In the genomic region with DNA sequence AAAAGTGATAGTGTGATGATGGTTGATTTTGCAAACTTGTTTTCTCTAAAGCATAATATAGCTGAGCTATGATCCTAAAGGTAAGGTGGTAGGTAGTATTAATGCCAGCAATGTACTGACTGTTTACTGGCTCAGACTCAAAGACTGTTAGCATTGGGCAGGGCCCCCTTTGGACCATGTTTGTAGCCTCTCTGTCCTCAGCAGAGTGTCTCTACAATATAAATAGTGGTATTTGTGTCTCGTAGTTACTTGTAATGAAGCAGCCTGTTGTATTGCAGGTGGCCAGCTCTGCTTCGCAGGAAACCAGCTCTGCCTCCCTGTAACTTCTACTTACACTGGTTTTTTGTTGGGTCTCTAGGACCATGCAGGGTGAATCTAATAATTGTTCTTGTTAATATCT, we compare ENCODE assay signal across 24 cellular contexts.
"Had no signal": no experiment of that assay in that cellular context is flagged by ENCODE, and none has a peak within 500 bp of the region (broad histone marks: within the 10 kb centered on the region; RNA-seq: fewer than 3 reads in every experiment).

No MANE protein-coding gene starts in this region.

- DNase-seq: activated B cell treated with CpG ODN at 0.5 μM for 24 hours; activated CD8-positive, alpha-beta memory T cell treated with anti-CD3 and anti-CD28 coated beads, Interleukin-2, amount 50 U/mL, for 4 hours; activated gamma-delta T cell; activated naive CD4-positive, alpha-beta T cell treated with anti-CD3 and anti-CD28 coated beads, Interleukin-2, amount 10 ng/mL, durations not matched to agents 7 days and 5 days; activated naive CD8-positive, alpha-beta T cell treated with anti-CD3 and anti-CD28 coated beads, Interleukin-2, amount 10 ng/mL, durations not matched to agents 7 days and 5 days; activated T-cell treated with anti-CD3 and anti-CD28 coated beads, Interleukin-2, amount 50 U/mL, for 1 hour; cortex of kidney; effector memory CD8-positive, alpha-beta T cell; erythroblast; heart right ventricle; kidney glomerular epithelial cell; naive thymus-derived CD4-positive, alpha-beta T cell; stimulated activated naive CD4-positive, alpha-beta T cell; T-cell had no signal

- H3K27ac ChIP-seq: ascending aorta, cardiac muscle cell, gastroesophageal sphincter, tibial nerve had no signal

- ATAC-seq: effector memory CD8-positive, alpha-beta T cell; gastroesophageal sphincter; naive thymus-derived CD4-positive, alpha-beta T cell; T-cell had no signal

- H3K9me3 ChIP-seq: ascending aorta, gastroesophageal sphincter, heart right ventricle, tibial nerve had no signal

- H3K4me3 Mint-ChIP-seq: activated B cell treated with CpG ODN at 0.5 μM for 24 hours; activated naive CD4-positive, alpha-beta T cell treated with anti-CD3 and anti-CD28 coated beads, Interleukin-2, amount 10 ng/mL, durations not matched to agents 7 days and 5 days; activated naive CD8-positive, alpha-beta T cell treated with anti-CD3 and anti-CD28 coated beads, Interleukin-2, amount 10 ng/mL, durations not matched to agents 7 days and 5 days; activated T-helper 1 cell treated with anti-CD3 and anti-CD28 coated beads, Interleukin-12 subunit alpha, Interleukin-12 subunit beta, Interleukin-2, Interleukin-4 antibody, amounts not matched to agents 30 ng/mL and 10 ng/mL and 1 ng/mL, durations not matched to agents 14 hours and 24 hours and 36 hours; brain; effector memory CD8-positive, alpha-beta T cell; mesothelial cell of epicardium; naive thymus-derived CD4-positive, alpha-beta T cell; neural crest cell; T-cell; T-helper 2 cell treated with Interferon-gamma antibody and Interleukin-4, amounts not matched to agents 5 μg/mL and 100 μg/mL, for 36 hours had no signal

- H3K36me3 ChIP-seq: ascending aorta, cardiac muscle cell, gastroesophageal sphincter, heart right ventricle had no signal

- H3K36me3 Mint-ChIP-seq: activated naive CD4-positive, alpha-beta T cell treated with anti-CD3 and anti-CD28 coated beads, Interleukin-2, amount 10 ng/mL, durations not matched to agents 7 days and 5 days; brain; mesothelial cell of epicardium; T-cell had no signal

- H3K27ac Mint-ChIP-seq: activated B cell treated with CpG ODN at 0.5 μM for 24 hours; activated naive CD4-positive, alpha-beta T cell treated with anti-CD3 and anti-CD28 coated beads, Interleukin-2, amount 10 ng/mL, durations not matched to agents 7 days and 5 days; activated naive CD8-positive, alpha-beta T cell treated with anti-CD3 and anti-CD28 coated beads, Interleukin-2, amount 10 ng/mL, durations not matched to agents 7 days and 5 days; activated T-helper 1 cell treated with anti-CD3 and anti-CD28 coated beads, Interleukin-12 subunit alpha, Interleukin-12 subunit beta, Interleukin-2, Interleukin-4 antibody, amounts not matched to agents 30 ng/mL and 10 ng/mL and 1 ng/mL, durations not matched to agents 14 hours and 24 hours and 36 hours; brain; effector memory CD8-positive, alpha-beta T cell; mesothelial cell of epicardium; naive thymus-derived CD4-positive, alpha-beta T cell; T-cell had no signal

- H3K9me3 Mint-ChIP-seq: activated B cell treated with CpG ODN at 0.5 μM for 24 hours; activated naive CD4-positive, alpha-beta T cell treated with anti-CD3 and anti-CD28 coated beads, Interleukin-2, amount 10 ng/mL, durations not matched to agents 7 days and 5 days; brain; effector memory CD8-positive, alpha-beta T cell; T-cell; T-helper 2 cell treated with Interferon-gamma antibody and Interleukin-4, amounts not matched to agents 5 μg/mL and 100 μg/mL, for 36 hours had no signal

- H3K27me3 Mint-ChIP-seq: activated B cell treated with CpG ODN at 0.5 μM for 24 hours; effector memory CD8-positive, alpha-beta T cell; T-cell had no signal

- H3K4me2 ChIP-seq: smooth muscle cell had no signal

- H3K4me3 ChIP-seq: ascending aorta, cardiac muscle cell, gastroesophageal sphincter, heart right ventricle, smooth muscle cell, tibial nerve had no signal

- H3K27me3 ChIP-seq: ascending aorta, cardiac muscle cell, gastroesophageal sphincter, heart right ventricle, tibial nerve had no signal
